In the genomic region with DNA sequence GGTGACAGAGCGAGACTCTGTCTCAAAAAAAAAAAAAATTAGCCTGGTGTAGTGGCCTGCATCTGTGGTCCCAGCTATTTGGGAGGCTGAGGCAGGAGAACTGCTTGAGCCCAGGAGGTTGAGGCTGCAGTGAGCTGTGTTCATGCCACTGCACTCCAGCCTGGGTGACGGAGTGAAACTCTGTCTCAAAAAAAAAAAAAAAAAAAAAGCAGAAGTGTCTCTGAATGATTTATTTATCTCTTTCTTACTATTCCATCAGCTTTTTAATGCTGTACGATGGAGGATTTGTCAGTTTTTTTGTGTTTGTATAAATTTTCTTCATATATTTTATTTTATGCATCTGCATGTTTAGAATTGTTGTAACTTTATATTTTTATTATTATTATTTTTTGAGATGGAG, we compare ENCODE assay signal across 3 cellular contexts. TPM values are rescaled to one million over a fixed set of nuclear protein-coding genes. Genes with fewer than 3 reads are reported as not detected.
"Had no signal": no experiment of that assay in that cellular context is flagged by ENCODE, and none has a peak within 500 bp of the region (broad histone marks: within the 10 kb centered on the region; RNA-seq: fewer than 3 reads in every experiment).

No MANE protein-coding gene starts in this region.

RNA-seq across cellular contexts. Expression of a gene that starts 33.5 kb away (rescaled TPM):
- total RNA-seq: bronchial epithelial cell, cardiac muscle cell, chondrocyte had no signal
- polyA plus RNA-seq: cardiac muscle cell had no signal
